Comparison of ENCODE assay signal across 31 cellular contexts in the genomic region with DNA sequence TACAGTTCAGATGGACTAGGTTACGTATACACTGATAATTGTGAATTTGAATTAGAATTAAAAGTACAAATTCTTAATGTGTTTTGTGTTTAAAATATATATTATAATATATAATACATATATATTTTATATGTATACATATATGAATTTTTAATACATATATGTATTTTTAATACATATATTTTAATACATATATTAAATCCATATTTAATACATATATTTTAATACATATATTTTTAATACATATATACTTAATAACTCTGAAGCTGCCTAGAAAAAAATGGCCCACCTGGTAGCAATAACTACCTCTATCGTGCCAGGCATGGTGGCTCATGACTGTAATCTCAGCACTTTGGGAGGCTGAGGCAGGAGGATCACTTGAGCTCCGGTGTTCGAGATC.
"Had no signal": no experiment of that assay in that cellular context is flagged by ENCODE, and none has a peak within 500 bp of the region (broad histone marks: within the 10 kb centered on the region; RNA-seq: fewer than 3 reads in every experiment).

No MANE protein-coding gene starts in this region.

- H3K4me1 ChIP-seq: ascending aorta, breast epithelium, esophagus squamous epithelium had no signal

- H3K27me3 ChIP-seq: ascending aorta, breast epithelium, cardiac muscle cell, esophagus squamous epithelium had no signal

- H3K4me3 ChIP-seq: ascending aorta, breast epithelium, cardiac muscle cell, esophagus squamous epithelium had no signal

- H3K9me3 Mint-ChIP-seq: activated CD4-positive, alpha-beta memory T cell treated with anti-CD3 and anti-CD28 coated beads, Interleukin-2, amount 10 ng/mL, durations not matched to agents 7 days and 5 days; activated CD4-positive, alpha-beta T cell treated with anti-CD3 and anti-CD28 coated beads, Interleukin-2, amount 10 ng/mL, durations not matched to agents 7 days and 5 days; activated naive CD4-positive, alpha-beta T cell treated with anti-CD3 and anti-CD28 coated beads, Interleukin-2, amount 50 U/mL, for 72 hours; activated T-cell treated with anti-CD3 and anti-CD28 coated beads, Interleukin-2, amount 50 U/mL, for 24 hours; activated T-cell treated with anti-CD3 and anti-CD28 coated beads, Interleukin-2, amount 50 U/mL, for 72 hours; brain; effector memory CD8-positive, alpha-beta T cell; T-cell had no signal

- ATAC-seq: activated naive CD4-positive, alpha-beta T cell treated with anti-CD3 and anti-CD28 coated beads, Interleukin-2, amount 50 U/mL, for 72 hours; activated T-cell treated with anti-CD3 and anti-CD28 coated beads, Interleukin-2, amount 50 U/mL, for 72 hours; effector memory CD8-positive, alpha-beta T cell; T-cell had no signal

- DNase-seq: activated CD4-positive, alpha-beta memory T cell treated with anti-CD3 and anti-CD28 coated beads, Interleukin-2, amount 10 ng/mL, durations not matched to agents 7 days and 5 days; activated CD4-positive, alpha-beta T cell treated with anti-CD3 and anti-CD28 coated beads for 1 hour; activated CD4-positive, alpha-beta T cell treated with anti-CD3 and anti-CD28 coated beads for 4 hours; activated CD4-positive, alpha-beta T cell treated with anti-CD3 and anti-CD28 coated beads, Interleukin-2, amount 10 ng/mL, durations not matched to agents 7 days and 5 days; activated CD4-positive, alpha-beta T cell treated with anti-CD3 and anti-CD28 coated beads, Interleukin-2, amount 50 U/mL, for 4 hours; activated CD8-positive, alpha-beta memory T cell treated with anti-CD3 and anti-CD28 coated beads, Interleukin-2, amount 50 U/mL, for 48 hours; activated gamma-delta T cell; activated naive CD4-positive, alpha-beta T cell; activated naive CD4-positive, alpha-beta T cell treated with anti-CD3 and anti-CD28 coated beads, Interleukin-2, amount 10 ng/mL, durations not matched to agents 7 days and 5 days; activated naive CD8-positive, alpha-beta T cell treated with anti-CD3 and anti-CD28 coated beads, Interleukin-2, amount 10 ng/mL, durations not matched to agents 7 days and 5 days; activated T-cell treated with anti-CD3 and anti-CD28 coated beads for 4 hours; activated T-cell treated with anti-CD3 and anti-CD28 coated beads, Interleukin-2, amount 50 U/mL, for 24 hours; activated T-cell treated with anti-CD3 and anti-CD28 coated beads, Interleukin-2, amount 50 U/mL, for 72 hours; central memory CD4-positive, alpha-beta T cell; cortex of kidney; dermis blood vessel endothelial cell; effector CD4-positive, alpha-beta T cell; effector memory CD8-positive, alpha-beta T cell; esophagus squamous epithelium; foreskin melanocyte; head of caudate nucleus; T-cell; T1000 had no signal

- H3K27ac ChIP-seq: ascending aorta, breast epithelium, cardiac muscle cell, epithelial cell of prostate, esophagus squamous epithelium had no signal

- H3K27me3 Mint-ChIP-seq: activated CD4-positive, alpha-beta memory T cell treated with anti-CD3 and anti-CD28 coated beads, Interleukin-2, amount 10 ng/mL, durations not matched to agents 7 days and 5 days; activated CD4-positive, alpha-beta T cell treated with anti-CD3 and anti-CD28 coated beads, Interleukin-2, amount 10 ng/mL, durations not matched to agents 7 days and 5 days; activated naive CD4-positive, alpha-beta T cell treated with anti-CD3 and anti-CD28 coated beads, Interleukin-2, amount 10 ng/mL, durations not matched to agents 7 days and 5 days; activated naive CD8-positive, alpha-beta T cell treated with anti-CD3 and anti-CD28 coated beads, Interleukin-2, amount 10 ng/mL, durations not matched to agents 7 days and 5 days; activated T-cell treated with anti-CD3 and anti-CD28 coated beads, Interleukin-2, amount 50 U/mL, for 24 hours; effector memory CD8-positive, alpha-beta T cell; T-cell had no signal

- H3K36me3 ChIP-seq: ascending aorta, breast epithelium, cardiac muscle cell, esophagus squamous epithelium had no signal

- H3K4me3 Mint-ChIP-seq: activated CD4-positive, alpha-beta memory T cell treated with anti-CD3 and anti-CD28 coated beads, Interleukin-2, amount 10 ng/mL, durations not matched to agents 7 days and 5 days; activated CD4-positive, alpha-beta T cell treated with anti-CD3 and anti-CD28 coated beads, Interleukin-2, amount 10 ng/mL, durations not matched to agents 7 days and 5 days; activated naive CD4-positive, alpha-beta T cell treated with anti-CD3 and anti-CD28 coated beads, Interleukin-2, amount 10 ng/mL, durations not matched to agents 7 days and 5 days; activated naive CD8-positive, alpha-beta T cell treated with anti-CD3 and anti-CD28 coated beads, Interleukin-2, amount 10 ng/mL, durations not matched to agents 7 days and 5 days; activated T-cell treated with anti-CD3 and anti-CD28 coated beads, Interleukin-2, amount 50 U/mL, for 24 hours; activated T-cell treated with anti-CD3 and anti-CD28 coated beads, Interleukin-2, amount 50 U/mL, for 72 hours; brain; effector memory CD8-positive, alpha-beta T cell; T-cell; T-helper 1 cell treated with Interleukin-12 subunit alpha and Interleukin-12 subunit beta and Interleukin-4 antibody, amounts not matched to agents 30 μg/mL and 1 μg/mL, for 36 hours had no signal

- H3K9me3 ChIP-seq: ascending aorta, breast epithelium, esophagus squamous epithelium had no signal

- FAIRE-seq: endothelial cell of umbilical vein had no signal

- H3K36me3 Mint-ChIP-seq: activated naive CD4-positive, alpha-beta T cell treated with anti-CD3 and anti-CD28 coated beads, Interleukin-2, amount 10 ng/mL, durations not matched to agents 7 days and 5 days; activated naive CD4-positive, alpha-beta T cell treated with anti-CD3 and anti-CD28 coated beads, Interleukin-2, amount 50 U/mL, for 72 hours; brain; T-cell had no signal

- H3K27ac Mint-ChIP-seq: activated CD4-positive, alpha-beta memory T cell treated with anti-CD3 and anti-CD28 coated beads, Interleukin-2, amount 10 ng/mL, durations not matched to agents 7 days and 5 days; activated CD4-positive, alpha-beta T cell treated with anti-CD3 and anti-CD28 coated beads, Interleukin-2, amount 10 ng/mL, durations not matched to agents 7 days and 5 days; activated naive CD4-positive, alpha-beta T cell treated with anti-CD3 and anti-CD28 coated beads, Interleukin-2, amount 10 ng/mL, durations not matched to agents 7 days and 5 days; activated naive CD4-positive, alpha-beta T cell treated with anti-CD3 and anti-CD28 coated beads, Interleukin-2, amount 50 U/mL, for 72 hours; activated naive CD8-positive, alpha-beta T cell treated with anti-CD3 and anti-CD28 coated beads, Interleukin-2, amount 10 ng/mL, durations not matched to agents 7 days and 5 days; activated T-cell treated with anti-CD3 and anti-CD28 coated beads, Interleukin-2, amount 50 U/mL, for 24 hours; activated T-cell treated with anti-CD3 and anti-CD28 coated beads, Interleukin-2, amount 50 U/mL, for 72 hours; brain; effector memory CD8-positive, alpha-beta T cell; T-cell; T-helper 1 cell treated with Interleukin-12 subunit alpha and Interleukin-12 subunit beta and Interleukin-4 antibody, amounts not matched to agents 30 μg/mL and 1 μg/mL, for 36 hours had no signal
